8 cellular contexts compared by ENCODE assay signal in the genomic region with DNA sequence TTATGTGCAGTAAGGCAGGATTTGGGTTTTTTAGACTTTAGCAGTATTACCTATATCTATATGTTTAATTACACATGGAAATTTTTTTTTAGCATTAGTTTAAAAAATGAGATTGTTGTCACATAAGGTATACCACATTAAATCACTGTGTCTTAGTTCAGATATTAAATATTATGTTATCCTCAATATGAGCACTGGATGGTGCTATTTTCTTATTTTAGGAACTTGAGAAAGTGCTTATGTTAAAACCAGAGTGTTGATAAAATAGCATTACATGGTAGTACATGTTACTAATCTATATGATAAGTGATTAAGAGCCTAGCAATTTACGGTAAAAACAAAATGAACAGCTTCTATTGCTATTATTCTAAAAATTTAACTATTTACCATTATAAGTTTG. TPM values are rescaled to one million over a fixed set of nuclear protein-coding genes. Genes with fewer than 3 reads are reported as not detected.
DNase-seq lines count a peak whose midpoint lies in the region; ATAC-seq and TF ChIP-seq lines count a peak whose summit lies in the region.

No MANE protein-coding gene starts in this region.

- H3K9me3 ChIP-seq in Panc1 (ENCODE audit: control insufficient read depth, insufficient read depth, low read depth, low read length), result no peaks in the 10 kb centered on the region
- H3K9me3 ChIP-seq in upper lobe of left lung, result no peaks in the 10 kb centered on the region

- CTCF ChIA-PET in Panc1 (lab: Charles Lee), result no interaction called here

- no TSS peak for BruUV-seq in Panc1 (replicated peaks; lab: Mats Ljungman, UMichigan)

- intact Hi-C loops in Panc1 (cut with micrococcal nuclease; ENCODE audit: unreplicated experiment), result loop anchor here (5.0 to 10.0 kb wide), 3 partner anchors 169 to 699 kb away; no protein-coding TSS in a partner anchor

- H3K4me1 ChIP-seq in Panc1 (ENCODE audit: control insufficient read depth, insufficient read depth, low read length), result no peaks in the 10 kb centered on the region
- H3K4me1 ChIP-seq in upper lobe of left lung, result no peaks in the 10 kb centered on the region

- no peak for TF ChIP-seq EP300 in upper lobe of left lung (IDR thresholded peaks at IDR 0.05)

- no peak for TF ChIP-seq CTCF in Panc1 (IDR thresholded peaks at IDR 0.05)
- peak; percentile 23 for TF ChIP-seq CTCF in fibroblast of the aortic adventitia (IDR thresholded peaks at IDR 0.05; ENCODE audit: insufficient read depth, low read length)
- TF ChIP-seq CTCF in upper lobe of left lung (IDR thresholded peaks at IDR 0.05), result peak in 4 of 6 experiments; percentile 21 to 47 (median 36)

- DNase-seq in SIG-M5 treated with dmso at 0.1 percent for 504 hours (lab: John Stamatoyannopoulos, UW; ENCODE audit: unreplicated experiment) (peak; percentile 24), SIG-M5 (lab: John Stamatoyannopoulos, UW) (no peak), Panc1 (ENCODE audit: low read depth, low spot score) (peak; percentile 15), fibroblast of the aortic adventitia (ENCODE audit: low read depth) (peak; percentile 63), upper lobe of left lung (no peak)

- H3K36me3 ChIP-seq in Panc1 (ENCODE audit: control insufficient read depth, insufficient read depth, low read length), result 0 out of 2 replicates have a peak, but pooled peaks cover 13% of the 10 kb centered on the region
- H3K36me3 ChIP-seq in upper lobe of left lung, result peaks cover 0 to 44% (median 10%) of the 10 kb centered on the region in 4 donors

- POLR2A ChIA-PET in Panc1 (lab: Charles Lee), result no interaction called here

- WGBS in upper lobe of left lung, 2 donors, result 88 to 91% methylated on average over 1 of the region's 1 CpG

- H3K4me3 ChIP-seq in Panc1 (ENCODE audit: low read depth in 2 of 2, low read length in 2 of 2) (no peak overlapping the region), fibroblast of the aortic adventitia (ENCODE audit: low read depth, low read length) (no peak overlapping the region), upper lobe of left lung (no peak overlapping the region)

- in situ Hi-C loops in Panc1 (cut with HindIII; ENCODE audit: low pct_unique_long_range_greater_than_20kb, low sequenced_read_pairs), result no loop called here

- no peak overlapping the region for H3K27ac ChIP-seq in Panc1 (ENCODE audit: low read length)
- H3K27ac ChIP-seq in upper lobe of left lung, result no peak overlapping the region

- 0 out of 2 replicates have a peak, but pooled peaks have one; percentile 60 for ATAC-seq in Panc1
- ATAC-seq in upper lobe of left lung (ENCODE audit: low FRiP score in 2 of 2), result peak in 1 of 2 donors; percentile 53
- ATAC-seq in GM21447 (IDR thresholded peaks at IDR 0.05; ENCODE audit: unreplicated experiment), result no peak
- ATAC-seq in GM18868 (IDR thresholded peaks at IDR 0.05; ENCODE audit: unreplicated experiment), result no peak
- no peak for ATAC-seq in HG03108 (IDR thresholded peaks at IDR 0.05; ENCODE audit: unreplicated experiment)

- H3K27me3 ChIP-seq in Panc1 (ENCODE audit: control insufficient read depth, insufficient read depth, low read length) (no peaks in the 10 kb centered on the region), upper lobe of left lung (no peaks in the 10 kb centered on the region)

- TF ChIP-seq POLR2A in upper lobe of left lung (IDR thresholded peaks at IDR 0.05), result no peak

RNA-seq across cellular contexts. Expression of gene MIOS, which starts 28.8 kb away (rescaled TPM):
- total RNA-seq in Panc1 (2021; ENCODE audit: unreplicated experiment) (40.8 TPM), fibroblast of the aortic adventitia (ENCODE audit: low replicate concordance) (30.9 and 46.6 TPM in 2 replicates), upper lobe of left lung (10 to 100 TPM; 14.0 to 47.6 (median 27.7) TPM)
- 22.1 TPM for polyA plus RNA-seq in Panc1 (2012; ENCODE audit: insufficient read length)

RNA-seq across cellular contexts. Expression of gene UMAD1, which starts 45.1 kb away (rescaled TPM):
- total RNA-seq in Panc1 (2021; ENCODE audit: unreplicated experiment), result 19.9 TPM
- 18.2 TPM for polyA plus RNA-seq in Panc1 (2012; ENCODE audit: insufficient read length)
- total RNA-seq in fibroblast of the aortic adventitia (ENCODE audit: low replicate concordance), result 17.4 and 24.9 TPM in 2 replicates
- 10 to 100 TPM in 5 of 6 donors, 1 to 10 TPM in 1; 8.4 to 29.7 (median 13.3) TPM for total RNA-seq in upper lobe of left lung

RNA-seq across cellular contexts. Expression of gene COL28A1, which starts 59.8 kb away (rescaled TPM):
- total RNA-seq in Panc1 (2021; ENCODE audit: unreplicated experiment) (not detected), fibroblast of the aortic adventitia (ENCODE audit: low replicate concordance) (0.09 TPM in 1 of 2 replicates, not detected in the other), upper lobe of left lung (10 to 100 TPM in 1 of 6 donors, 1 to 10 TPM in 5; 1.5 to 14.7 (median 4.3) TPM)
- polyA plus RNA-seq in Panc1 (2012; ENCODE audit: insufficient read length), result not detected

Comparison
In these comparisons a context has a peak if more than half of its experiments do, and no peak if none do; other contexts are left out.
1. DNase-seq: peak in SIG-M5 treated with dmso at 0.1 percent for 504 hours (single experiment), Panc1 (single experiment) and fibroblast of the aortic adventitia (single experiment); none in SIG-M5 (single experiment) and upper lobe of left lung (0 of 2).